In genomic region chr9:84932915-84933527, GRCh38 we compare ENCODE assay signal across 14 cellular contexts.
DNase-seq lines count a peak whose midpoint lies in the region; ATAC-seq, FAIRE-seq and TF ChIP-seq lines count a peak whose summit lies in the region.
"Had no signal": no experiment of that assay in that cellular context is flagged by ENCODE, and none has a peak within 500 bp of the region (broad histone marks: within the 10 kb centered on the region; RNA-seq: fewer than 3 reads in every experiment).

No MANE protein-coding gene starts in this region.

- H3K27ac Mint-ChIP-seq in nephron = no peak overlapping the region
- H3K27ac Mint-ChIP-seq: CD4-positive, alpha-beta memory T cell had no signal

- no peaks in the 10 kb centered on the region for H3K27me3 Mint-ChIP-seq in nephron (ENCODE audit: low read depth)

- no peak overlapping the region for H3K4me3 ChIP-seq in epithelial cell of proximal tubule (ENCODE audit: low read depth, low read length)
- H3K4me3 ChIP-seq: stomach had no signal

- TF ChIP-seq CTCF in D721Med (IDR thresholded peaks at IDR 0.05; ENCODE audit: insufficient read depth, missing control alignments) (peak; percentile 4), epithelial cell of proximal tubule (conservative IDR thresholded peaks at IDR 0.05; ENCODE audit: low read depth, low read length) (peak; percentile 60), nephron (IDR thresholded peaks at IDR 0.05; ENCODE audit: unreplicated experiment in 3 of 3) (peak; percentile 23 to 48 (median 33))

- DNase-seq in D721Med (ENCODE audit: insufficient read length, low spot score) (no peak), M059J (ENCODE audit: low read depth) (peak; percentile 37), epithelial cell of proximal tubule (ENCODE audit: low read depth) (no peak), NCI-H1105 (lab: John Stamatoyannopoulos, UW) (no peak), HPDE6-E6E7 (ENCODE audit: extremely low spot score) (no peak)
- DNase-seq: activated CD4-positive, alpha-beta T cell treated with anti-CD3 and anti-CD28 coated beads for 1 hour; CD4-positive, alpha-beta memory T cell; foreskin fibroblast; NCI-H1417 treated with DMSO at 0.1 percent for 48 hours; NCI-H748 treated with DMSO at 0.1 percent for 48 hours; stomach had no signal

- H3K4me3 Mint-ChIP-seq in nephron = no peak overlapping the region
- H3K4me3 Mint-ChIP-seq: CD4-positive, alpha-beta memory T cell had no signal

- ATAC-seq in GM21825 (IDR thresholded peaks at IDR 0.05; ENCODE audit: unreplicated experiment) (no peak), HG03565 (IDR thresholded peaks at IDR 0.05; ENCODE audit: unreplicated experiment) (no peak)

- H3K9me3 Mint-ChIP-seq in nephron = no peaks in the 10 kb centered on the region
- H3K9me3 Mint-ChIP-seq: CD4-positive, alpha-beta memory T cell had no signal

- peaks cover 4% of the 10 kb centered on the region for H3K4me1 Mint-ChIP-seq in nephron
- H3K4me1 Mint-ChIP-seq: CD4-positive, alpha-beta memory T cell had no signal

- H3K36me3 Mint-ChIP-seq in nephron (ENCODE audit: low read depth) = no peaks in the 10 kb centered on the region
- H3K36me3 Mint-ChIP-seq: CD4-positive, alpha-beta memory T cell had no signal

- FAIRE-seq in D721Med (lab: Jason Lieb, UNC) = no peak

Comparison
In these comparisons a context has a peak if more than half of its experiments do, and no peak if none do; other contexts are left out.
1. CTCF ChIP-seq: peak in every context shown above with its lines; median percentile 60 in epithelial cell of proximal tubule; 33 in nephron; 4 in D721Med.